In the genomic region with DNA sequence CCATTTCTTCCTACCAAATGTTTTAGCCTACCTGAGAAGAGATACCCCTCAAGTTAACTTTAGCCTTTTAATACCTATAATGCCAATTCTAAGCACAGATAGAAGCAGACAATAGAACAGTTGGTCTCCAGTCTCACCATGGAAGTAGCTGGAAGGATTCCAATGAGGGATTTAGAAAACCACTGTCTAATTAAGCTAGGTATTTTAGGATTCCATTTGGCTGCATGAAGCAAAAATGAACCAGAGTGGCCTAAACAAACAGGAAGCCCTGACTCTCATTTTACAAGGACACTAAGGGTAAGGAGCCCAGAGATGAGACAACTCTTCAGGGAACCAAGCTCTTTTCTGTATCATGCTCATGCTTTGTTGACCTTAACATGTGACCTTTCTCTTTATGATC, we compare ENCODE assay signal across 18 cellular contexts.
DNase-seq lines count a peak whose midpoint lies in the region; TF ChIP-seq lines count a peak whose summit lies in the region.
"Had no signal": no experiment of that assay in that cellular context is flagged by ENCODE, and none has a peak within 500 bp of the region (broad histone marks: within the 10 kb centered on the region; RNA-seq: fewer than 3 reads in every experiment).

No MANE protein-coding gene starts in this region.

- no peaks in the 10 kb centered on the region for H3K36me3 ChIP-seq in GM23248 (ENCODE audit: low read depth)
- H3K36me3 ChIP-seq: gastrocnemius medialis, upper lobe of left lung had no signal

- no peak overlapping the region for H2AFZ ChIP-seq in GM23248

- H4K20me1 ChIP-seq in GM23248 (ENCODE audit: insufficient read depth): no peaks in the 10 kb centered on the region

- no peak for TF ChIP-seq CTCF in fibroblast of mammary gland (conservative IDR thresholded peaks at IDR 0.05; ENCODE audit: control insufficient read depth, insufficient read depth, low read depth, low read length)

- H3F3A ChIP-seq in GM23248 (ENCODE audit: insufficient read depth): no peaks in the 10 kb centered on the region

- H3K9me2 ChIP-seq in GM23248 (ENCODE audit: insufficient read depth): no peaks in the 10 kb centered on the region

- H3K4me3 ChIP-seq in GM23248 (no peak overlapping the region), fibroblast of mammary gland (ENCODE audit: control insufficient read depth, low read depth, low read length) (no peak overlapping the region)
- H3K4me3 ChIP-seq: gastrocnemius medialis, upper lobe of left lung had no signal

- H3K27ac ChIP-seq in GM23248: no peak overlapping the region
- H3K27ac ChIP-seq: gastrocnemius medialis, upper lobe of left lung had no signal

- no peaks in the 10 kb centered on the region for H3K9me3 ChIP-seq in GM23248 (ENCODE audit: low read depth)
- H3K9me3 ChIP-seq: gastrocnemius medialis, upper lobe of left lung had no signal

- H3K4me2 ChIP-seq in GM23248 (ENCODE audit: unreplicated experiment): no peak overlapping the region

- in situ Hi-C loops in GM23248 (cut with MboI): no loop called here

- peak; percentile 61 for DNase-seq in AG08395 (ENCODE audit: low spot score)
- peak; percentile 33 for DNase-seq in GM23248
- peak; percentile 70 for DNase-seq in NCI-H69 (lab: John Stamatoyannopoulos, UW)
- peak; percentile 37 for DNase-seq in fibroblast of mammary gland (ENCODE audit: low read depth)
- no peak for DNase-seq in mucosa of gallbladder (ENCODE audit: low spot score)
- DNase-seq in RKO (ENCODE audit: low spot score): no peak
- no peak for DNase-seq in NCI-H128 (lab: John Stamatoyannopoulos, UW; ENCODE audit: unreplicated experiment)
- no peak for DNase-seq in DMS114 treated with DMSO at 0.1 percent for 48 hours (lab: John Stamatoyannopoulos, UW; ENCODE audit: unreplicated experiment)
- DNase-seq: activated CD4-positive, alpha-beta T cell treated with anti-CD3 and anti-CD28 coated beads for 48 hours; activated naive CD8-positive, alpha-beta T cell treated with anti-CD3 and anti-CD28 coated beads, Interleukin-2, amount 50 U/mL, for 24 hours; activated T-cell treated with anti-CD3 and anti-CD28 coated beads, Interleukin-2, amount 50 U/mL, for 24 hours; C1 segment of cervical spinal cord; gastrocnemius medialis; midbrain; posterior cingulate gyrus; stimulated activated CD4-positive, alpha-beta T cell treated with anti-CD3 and anti-CD28 coated beads, Interleukin-2, amount 100 ng/mL, for 24 hours; T-helper 17 cell had no signal

- H3K27me3 ChIP-seq in GM23248 (replicated peaks; ENCODE audit: insufficient read depth): peaks cover 4% of the 10 kb centered on the region; the same call in 1 of the 2 replicates
- H3K27me3 ChIP-seq: gastrocnemius medialis, upper lobe of left lung had no signal

- H3K4me1 ChIP-seq in GM23248 (ENCODE audit: insufficient read depth): peaks cover 5% of the 10 kb centered on the region; the same call in 1 of the 2 replicates
- H3K4me1 ChIP-seq: gastrocnemius medialis, upper lobe of left lung had no signal

- H3K9ac ChIP-seq in GM23248: no peak overlapping the region

- H3K79me2 ChIP-seq in GM23248 (ENCODE audit: insufficient read depth): no peaks in the 10 kb centered on the region

Comparison
In these comparisons a context has a peak if more than half of its experiments do, and no peak if none do; other contexts are left out.
1. DNase-seq: peak in AG08395 (single experiment), GM23248 (single experiment), NCI-H69 (single experiment) and fibroblast of mammary gland (single experiment); none in mucosa of gallbladder (single experiment), RKO (single experiment), NCI-H128 (single experiment) and DMS114 treated with DMSO at 0.1 percent for 48 hours (single experiment).